ENCODE assay signal across 8 cellular contexts in genomic region chr6:11232177-11232967, GRCh38. TPM values are rescaled to one million over a fixed set of nuclear protein-coding genes. Genes with fewer than 3 reads are reported as not detected.
DNase-seq lines count a peak whose midpoint lies in the region; ATAC-seq and TF ChIP-seq lines count a peak whose summit lies in the region.

Gene NEDD9 (minus strand): TSS chr6:11232668. CDS start chr6:11232515, 153 bp downstream.

- H3K4me1 ChIP-seq in mucosa of descending colon (ENCODE audit: low read depth), result peaks cover 16% of the 10 kb centered on the region

- peaks cover 30 to 40% (median 36%) of the 10 kb centered on the region in 3 donors for H3K4me1 Mint-ChIP-seq in IgD-negative memory B cell

- peak within 1 kb of the TSS; percentile 90 to 95 (median 92) for H3K4me3 Mint-ChIP-seq in IgD-negative memory B cell

- no peaks in the 10 kb centered on the region for H3K9me3 ChIP-seq in mucosa of descending colon

- peak within 1 kb of the TSS; percentile 58 for H3K27ac ChIP-seq in epithelial cell of prostate

- TF ChIP-seq CTCF in mucosa of descending colon (IDR thresholded peaks at IDR 0.05), result no peak

- no peaks in the 10 kb centered on the region for H3K36me3 ChIP-seq in mucosa of descending colon (ENCODE audit: low read depth)

- no peaks in the 10 kb centered on the region for H3K9me3 Mint-ChIP-seq in IgD-negative memory B cell

- ATAC-seq in GM21529 (IDR thresholded peaks at IDR 0.05; ENCODE audit: unreplicated experiment), result peak; percentile 99
- peak; percentile 93 for ATAC-seq in mucosa of descending colon

- peak within 1 kb of the TSS; percentile 58 for H3K4me3 ChIP-seq in mucosa of descending colon

- DNase-seq in DMS 273 treated with DMSO at 0.1 percent for 48 hours (lab: John Stamatoyannopoulos, UW) (peak; percentile 83), OCI-M2 (lab: John Stamatoyannopoulos, UW; ENCODE audit: unreplicated experiment) (peak; percentile 88), activated T-cell treated with anti-CD3 and anti-CD28 coated beads for 4 hours (peak; percentile 87), epithelial cell of prostate (ENCODE audit: low read depth, low spot score) (peak; percentile 86), mucosa of descending colon (peak; percentile 97 to 99 (median 98))
- peak; percentile 91 for DNase-seq in stimulated activated CD8-positive, alpha-beta memory T cell treated with anti-CD3 and anti-CD28 coated beads, Interleukin-4, amount 100 ng/mL, for 24 hours (ENCODE audit: low read depth)

- intact Hi-C loops in mucosa of descending colon (cut with DNase I, micrococcal nuclease), result no loop called here

- H3K27ac Mint-ChIP-seq in IgD-negative memory B cell, result peak within 1 kb of the TSS; percentile 88 to 98 (median 95)

- H3K36me3 Mint-ChIP-seq in IgD-negative memory B cell, result peaks cover 5% of the 10 kb centered on the region

- no peaks in the 10 kb centered on the region for H3K27me3 Mint-ChIP-seq in IgD-negative memory B cell

RNA-seq across cellular contexts. Expression of gene NEDD9, which starts in this region (rescaled TPM):
- polyA plus RNA-seq in IgD-negative memory B cell, result 32.4 TPM
- total RNA-seq in mucosa of descending colon, result 10 to 100 TPM; 41.4 to 66.6 (median 62.1) TPM

Comparison
In these comparisons a context has a peak if more than half of its experiments do, and no peak if none do; other contexts are left out.
1. Peak in every context shown above with its lines: DNase-seq, ATAC-seq, H3K4me3 ChIP-seq and H3K27ac ChIP-seq.